ENCODE assay signal across 1 cellular context in the genomic region with DNA sequence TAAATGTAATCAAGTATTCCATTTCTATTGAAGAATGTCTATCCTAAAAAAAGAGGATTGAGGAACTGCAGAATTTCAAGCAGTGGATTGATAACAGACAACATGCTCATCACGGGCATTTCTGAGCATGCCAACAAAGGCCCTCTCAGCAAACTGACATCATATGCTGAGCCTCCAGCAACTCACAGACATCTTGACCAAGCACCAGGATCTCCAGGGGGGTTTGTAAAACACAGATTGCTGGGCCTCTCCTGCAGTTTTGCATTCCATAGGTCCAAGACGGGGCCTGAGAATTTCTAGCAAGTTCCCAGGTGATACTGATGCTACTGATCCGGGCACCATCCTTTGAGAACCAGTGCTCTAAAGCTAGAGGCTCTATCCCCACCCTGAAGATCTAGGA.
TF ChIP-seq lines count a peak whose summit lies in the region.

No MANE protein-coding gene starts in this region.

TF ChIP-seq in WTC11, 78 proteins besides CTCF, POLR2A, EP300 and RAD21 (continued from another document):
- TF ChIP-seq, protein P1, sequence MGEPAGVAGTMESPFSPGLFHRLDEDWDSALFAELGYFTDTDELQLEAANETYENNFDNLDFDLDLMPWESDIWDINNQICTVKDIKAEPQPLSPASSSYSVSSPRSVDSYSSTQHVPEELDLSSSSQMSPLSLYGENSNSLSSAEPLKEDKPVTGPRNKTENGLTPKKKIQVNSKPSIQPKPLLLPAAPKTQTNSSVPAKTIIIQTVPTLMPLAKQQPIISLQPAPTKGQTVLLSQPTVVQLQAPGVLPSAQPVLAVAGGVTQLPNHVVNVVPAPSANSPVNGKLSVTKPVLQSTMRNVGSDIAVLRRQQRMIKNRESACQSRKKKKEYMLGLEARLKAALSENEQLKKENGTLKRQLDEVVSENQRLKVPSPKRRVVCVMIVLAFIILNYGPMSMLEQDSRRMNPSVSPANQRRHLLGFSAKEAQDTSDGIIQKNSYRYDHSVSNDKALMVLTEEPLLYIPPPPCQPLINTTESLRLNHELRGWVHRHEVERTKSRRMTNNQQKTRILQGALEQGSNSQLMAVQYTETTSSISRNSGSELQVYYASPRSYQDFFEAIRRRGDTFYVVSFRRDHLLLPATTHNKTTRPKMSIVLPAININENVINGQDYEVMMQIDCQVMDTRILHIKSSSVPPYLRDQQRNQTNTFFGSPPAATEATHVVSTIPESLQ (CRISPR knock-in tag; IDR thresholded peaks at IDR 0.05) = no peak
- TF ChIP-seq ZNF232 (CRISPR knock-in tag; IDR thresholded peaks at IDR 0.05) (no peak), ARID4B (CRISPR knock-in tag; IDR thresholded peaks at IDR 0.05; ENCODE audit: borderline replicate concordance) (no peak), CREM (CRISPR knock-in tag; IDR thresholded peaks at IDR 0.05) (no peak)
- TF ChIP-seq, protein P2, sequence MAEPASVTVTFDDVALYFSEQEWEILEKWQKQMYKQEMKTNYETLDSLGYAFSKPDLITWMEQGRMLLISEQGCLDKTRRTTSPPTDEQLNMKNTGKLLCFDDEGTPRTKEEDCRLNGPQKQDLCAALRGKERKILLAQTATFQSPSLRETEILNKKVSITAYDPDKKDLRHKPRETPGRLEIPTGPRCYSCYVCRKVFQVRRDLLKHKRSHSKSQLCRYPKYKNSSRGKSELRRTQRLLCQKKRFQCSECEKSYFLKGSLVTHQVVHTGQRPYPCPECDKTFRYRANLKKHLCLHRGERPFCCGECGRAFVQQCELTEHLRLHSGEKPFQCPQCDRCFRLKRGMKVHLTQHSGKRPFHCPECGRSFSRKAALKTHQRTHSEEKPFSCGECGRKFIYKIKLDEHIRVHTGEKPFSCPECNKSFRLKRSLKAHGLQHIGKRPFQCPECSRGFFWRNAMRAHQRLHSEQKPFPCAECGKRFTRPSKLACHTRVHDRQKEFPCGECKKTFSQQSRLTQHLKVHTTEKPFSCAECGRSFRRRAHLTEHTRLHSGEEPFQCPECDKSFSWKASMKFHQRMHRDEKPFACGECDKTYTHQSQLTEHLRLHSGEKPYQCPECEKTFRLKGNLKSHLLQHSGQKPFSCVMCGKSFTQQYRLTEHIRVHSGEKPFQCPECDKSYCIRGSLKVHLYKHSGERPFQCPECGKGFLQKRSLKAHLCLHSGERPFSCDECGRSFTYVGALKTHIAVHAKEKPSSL (CRISPR knock-in tag; conservative IDR thresholded peaks at IDR 0.05) = no peak
